34 cellular contexts compared by ENCODE assay signal in genomic region chr17:76864024-76864423, GRCh38. TPM values are rescaled to one million over a fixed set of nuclear protein-coding genes. Genes with fewer than 3 reads are reported as not detected.
"Had no signal": no experiment of that assay in that cellular context is flagged by ENCODE, and none has a peak within 500 bp of the region (broad histone marks: within the 10 kb centered on the region; RNA-seq: fewer than 3 reads in every experiment).

No MANE protein-coding gene starts in this region.

- H3K27ac ChIP-seq: adrenal gland, body of pancreas, brain microvascular endothelial cell, breast epithelium, VCaP had no signal

- H3K9me3 ChIP-seq: adrenal gland, body of pancreas, breast epithelium had no signal

- H3K36me3 ChIP-seq: adrenal gland, brain microvascular endothelial cell, breast epithelium had no signal

- ATAC-seq: activated CD8-positive, alpha-beta memory T cell treated with anti-CD3 and anti-CD28 coated beads, Interleukin-2, amount 10 ng/mL, durations not matched to agents 7 days and 5 days; activated CD8-positive, alpha-beta T cell treated with anti-CD3 and anti-CD28 coated beads, Interleukin-2, amount 10 ng/mL, durations not matched to agents 7 days and 5 days; activated naive CD4-positive, alpha-beta T cell treated with anti-CD3 and anti-CD28 coated beads, Interleukin-2, amount 50 U/mL, for 72 hours; activated T-cell treated with anti-CD3 and anti-CD28 coated beads, Interleukin-2, amount 50 U/mL, for 4 hours; activated T-cell treated with anti-CD3 and anti-CD28 coated beads, Interleukin-2, amount 50 U/mL, for 72 hours; activated T-helper 17 cell treated with anti-CD3 and anti-CD28 coated beads, Interleukin-2, amount 50 U/mL, for 72 hours; body of pancreas had no signal

- DNase-seq: activated B cell treated with CpG ODN at 0.5 μM for 24 hours; activated CD4-positive, alpha-beta memory T cell treated with anti-CD3 and anti-CD28 coated beads, Interleukin-2, amount 10 ng/mL, durations not matched to agents 7 days and 5 days; activated CD4-positive, alpha-beta T cell treated with anti-CD3 and anti-CD28 coated beads for 4 hours; activated CD4-positive, alpha-beta T cell treated with anti-CD3 and anti-CD28 coated beads, Interleukin-2, amount 10 ng/mL, durations not matched to agents 24 days and 14 days; activated CD4-positive, alpha-beta T cell treated with anti-CD3 and anti-CD28 coated beads, Interleukin-2, amount 50 U/mL, for 1 hour; activated CD4-positive, alpha-beta T cell treated with anti-CD3 and anti-CD28 coated beads, Interleukin-2, amount 50 U/mL, for 4 hours; activated CD4-positive, CD25-positive, alpha-beta regulatory T cell treated with anti-CD3 and anti-CD28 coated beads, Interleukin-2, amount 50 U/mL, for 72 hours; activated CD8-positive, alpha-beta memory T cell treated with anti-CD3 and anti-CD28 coated beads for 24 hours; activated CD8-positive, alpha-beta memory T cell treated with anti-CD3 and anti-CD28 coated beads, Interleukin-2, amount 10 ng/mL, durations not matched to agents 7 days and 5 days; activated CD8-positive, alpha-beta memory T cell treated with anti-CD3 and anti-CD28 coated beads, Interleukin-2, amount 50 U/mL, for 48 hours; activated CD8-positive, alpha-beta T cell treated with anti-CD3 and anti-CD28 coated beads, Interleukin-2, amount 10 ng/mL, durations not matched to agents 7 days and 5 days; activated effector memory CD4-positive, alpha-beta T cell treated with anti-CD3 and anti-CD28 coated beads, Interleukin-2, amount 50 U/mL, for 16 hours; activated gamma-delta T cell treated with Interleukin-2 at 50 U/mL for 16 hours; activated naive CD4-positive, alpha-beta T cell; activated naive CD4-positive, alpha-beta T cell treated with anti-CD3 and anti-CD28 coated beads for 36 hours; activated naive CD4-positive, alpha-beta T cell treated with anti-CD3 and anti-CD28 coated beads, Interleukin-2, amount 50 U/mL, for 16 hours; activated naive CD8-positive, alpha-beta T cell treated with anti-CD3 and anti-CD28 coated beads for 36 hours; activated T-cell treated with anti-CD3 and anti-CD28 coated beads, Interleukin-2, amount 50 U/mL, for 4 hours; activated T-cell treated with anti-CD3 and anti-CD28 coated beads, Interleukin-2, amount 50 U/mL, for 72 hours; adrenal gland; amniotic stem cell; aorta; body of pancreas; brain microvascular endothelial cell; central memory CD4-positive, alpha-beta T cell; T-helper 1 cell; T-helper 2 cell; T-helper 9 cell had no signal

- H3K4me3 ChIP-seq: adrenal gland, body of pancreas, breast epithelium had no signal

- FAIRE-seq: astrocyte, TTC549 had no signal

- H3K4me1 ChIP-seq: adrenal gland had no signal

RNA-seq across cellular contexts. Expression of gene MGAT5B, which starts 4.2 kb away (rescaled TPM):
- polyA plus RNA-seq: aorta had no signal
